1 cellular context compared by ENCODE assay signal in the genomic region with DNA sequence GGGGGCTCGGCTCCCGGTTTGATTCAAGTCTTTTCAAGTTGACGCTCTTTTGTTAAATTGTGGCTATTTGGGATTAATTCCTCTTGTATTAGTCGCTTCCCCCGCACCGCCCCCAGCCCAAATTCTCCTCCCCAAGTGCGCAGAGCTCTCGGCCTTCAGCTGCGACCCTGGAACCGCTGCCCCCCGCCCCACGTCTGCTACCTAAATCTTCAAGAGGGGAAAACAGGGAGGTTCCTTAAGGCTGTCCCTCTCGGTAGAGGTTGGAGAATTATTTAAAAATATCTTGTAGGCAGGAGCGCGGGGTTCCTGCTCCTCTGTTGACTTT.
TF ChIP-seq lines count a peak whose summit lies in the region.

No MANE protein-coding gene starts in this region.

TF ChIP-seq in GM23338, 12 proteins besides CTCF, POLR2A, EP300 and RAD21 (continued from another document):
- TF ChIP-seq, protein P1, sequence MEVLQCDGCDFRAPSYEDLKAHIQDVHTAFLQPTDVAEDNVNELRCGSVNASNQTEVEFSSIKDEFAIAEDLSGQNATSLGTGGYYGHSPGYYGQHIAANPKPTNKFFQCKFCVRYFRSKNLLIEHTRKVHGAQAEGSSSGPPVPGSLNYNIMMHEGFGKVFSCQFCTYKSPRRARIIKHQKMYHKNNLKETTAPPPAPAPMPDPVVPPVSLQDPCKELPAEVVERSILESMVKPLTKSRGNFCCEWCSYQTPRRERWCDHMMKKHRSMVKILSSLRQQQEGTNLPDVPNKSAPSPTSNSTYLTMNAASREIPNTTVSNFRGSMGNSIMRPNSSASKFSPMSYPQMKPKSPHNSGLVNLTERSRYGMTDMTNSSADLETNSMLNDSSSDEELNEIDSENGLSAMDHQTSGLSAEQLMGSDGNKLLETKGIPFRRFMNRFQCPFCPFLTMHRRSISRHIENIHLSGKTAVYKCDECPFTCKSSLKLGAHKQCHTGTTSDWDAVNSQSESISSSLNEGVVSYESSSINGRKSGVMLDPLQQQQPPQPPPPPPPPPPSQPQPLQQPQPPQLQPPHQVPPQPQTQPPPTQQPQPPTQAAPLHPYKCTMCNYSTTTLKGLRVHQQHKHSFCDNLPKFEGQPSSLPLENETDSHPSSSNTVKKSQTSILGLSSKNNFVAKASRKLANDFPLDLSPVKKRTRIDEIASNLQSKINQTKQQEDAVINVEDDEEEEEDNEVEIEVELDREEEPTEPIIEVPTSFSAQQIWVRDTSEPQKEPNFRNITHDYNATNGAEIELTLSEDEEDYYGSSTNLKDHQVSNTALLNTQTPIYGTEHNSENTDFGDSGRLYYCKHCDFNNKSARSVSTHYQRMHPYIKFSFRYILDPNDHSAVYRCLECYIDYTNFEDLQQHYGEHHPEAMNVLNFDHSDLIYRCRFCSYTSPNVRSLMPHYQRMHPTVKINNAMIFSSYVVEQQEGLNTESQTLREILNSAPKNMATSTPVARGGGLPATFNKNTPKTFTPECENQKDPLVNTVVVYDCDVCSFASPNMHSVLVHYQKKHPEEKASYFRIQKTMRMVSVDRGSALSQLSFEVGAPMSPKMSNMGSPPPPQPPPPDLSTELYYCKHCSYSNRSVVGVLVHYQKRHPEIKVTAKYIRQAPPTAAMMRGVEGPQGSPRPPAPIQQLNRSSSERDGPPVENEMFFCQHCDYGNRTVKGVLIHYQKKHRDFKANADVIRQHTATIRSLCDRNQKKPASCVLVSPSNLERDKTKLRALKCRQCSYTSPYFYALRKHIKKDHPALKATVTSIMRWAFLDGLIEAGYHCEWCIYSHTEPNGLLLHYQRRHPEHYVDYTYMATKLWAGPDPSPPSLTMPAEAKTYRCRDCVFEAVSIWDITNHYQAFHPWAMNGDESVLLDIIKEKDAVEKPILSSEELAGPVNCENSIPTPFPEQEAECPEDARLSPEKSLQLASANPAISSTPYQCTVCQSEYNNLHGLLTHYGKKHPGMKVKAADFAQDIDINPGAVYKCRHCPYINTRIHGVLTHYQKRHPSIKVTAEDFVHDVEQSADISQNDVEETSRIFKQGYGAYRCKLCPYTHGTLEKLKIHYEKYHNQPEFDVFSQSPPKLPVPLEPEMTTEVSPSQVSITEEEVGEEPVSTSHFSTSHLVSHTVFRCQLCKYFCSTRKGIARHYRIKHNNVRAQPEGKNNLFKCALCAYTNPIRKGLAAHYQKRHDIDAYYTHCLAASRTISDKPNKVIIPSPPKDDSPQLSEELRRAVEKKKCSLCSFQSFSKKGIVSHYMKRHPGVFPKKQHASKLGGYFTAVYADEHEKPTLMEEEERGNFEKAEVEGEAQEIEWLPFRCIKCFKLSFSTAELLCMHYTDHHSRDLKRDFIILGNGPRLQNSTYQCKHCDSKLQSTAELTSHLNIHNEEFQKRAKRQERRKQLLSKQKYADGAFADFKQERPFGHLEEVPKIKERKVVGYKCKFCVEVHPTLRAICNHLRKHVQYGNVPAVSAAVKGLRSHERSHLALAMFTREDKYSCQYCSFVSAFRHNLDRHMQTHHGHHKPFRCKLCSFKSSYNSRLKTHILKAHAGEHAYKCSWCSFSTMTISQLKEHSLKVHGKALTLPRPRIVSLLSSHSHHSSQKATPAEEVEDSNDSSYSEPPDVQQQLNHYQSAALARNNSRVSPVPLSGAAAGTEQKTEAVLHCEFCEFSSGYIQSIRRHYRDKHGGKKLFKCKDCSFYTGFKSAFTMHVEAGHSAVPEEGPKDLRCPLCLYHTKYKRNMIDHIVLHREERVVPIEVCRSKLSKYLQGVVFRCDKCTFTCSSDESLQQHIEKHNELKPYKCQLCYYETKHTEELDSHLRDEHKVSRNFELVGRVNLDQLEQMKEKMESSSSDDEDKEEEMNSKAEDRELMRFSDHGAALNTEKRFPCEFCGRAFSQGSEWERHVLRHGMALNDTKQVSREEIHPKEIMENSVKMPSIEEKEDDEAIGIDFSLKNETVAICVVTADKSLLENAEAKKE (CRISPR knock-in tag; IDR thresholded peaks at IDR 0.05): no peak
- TF ChIP-seq, protein P2, sequence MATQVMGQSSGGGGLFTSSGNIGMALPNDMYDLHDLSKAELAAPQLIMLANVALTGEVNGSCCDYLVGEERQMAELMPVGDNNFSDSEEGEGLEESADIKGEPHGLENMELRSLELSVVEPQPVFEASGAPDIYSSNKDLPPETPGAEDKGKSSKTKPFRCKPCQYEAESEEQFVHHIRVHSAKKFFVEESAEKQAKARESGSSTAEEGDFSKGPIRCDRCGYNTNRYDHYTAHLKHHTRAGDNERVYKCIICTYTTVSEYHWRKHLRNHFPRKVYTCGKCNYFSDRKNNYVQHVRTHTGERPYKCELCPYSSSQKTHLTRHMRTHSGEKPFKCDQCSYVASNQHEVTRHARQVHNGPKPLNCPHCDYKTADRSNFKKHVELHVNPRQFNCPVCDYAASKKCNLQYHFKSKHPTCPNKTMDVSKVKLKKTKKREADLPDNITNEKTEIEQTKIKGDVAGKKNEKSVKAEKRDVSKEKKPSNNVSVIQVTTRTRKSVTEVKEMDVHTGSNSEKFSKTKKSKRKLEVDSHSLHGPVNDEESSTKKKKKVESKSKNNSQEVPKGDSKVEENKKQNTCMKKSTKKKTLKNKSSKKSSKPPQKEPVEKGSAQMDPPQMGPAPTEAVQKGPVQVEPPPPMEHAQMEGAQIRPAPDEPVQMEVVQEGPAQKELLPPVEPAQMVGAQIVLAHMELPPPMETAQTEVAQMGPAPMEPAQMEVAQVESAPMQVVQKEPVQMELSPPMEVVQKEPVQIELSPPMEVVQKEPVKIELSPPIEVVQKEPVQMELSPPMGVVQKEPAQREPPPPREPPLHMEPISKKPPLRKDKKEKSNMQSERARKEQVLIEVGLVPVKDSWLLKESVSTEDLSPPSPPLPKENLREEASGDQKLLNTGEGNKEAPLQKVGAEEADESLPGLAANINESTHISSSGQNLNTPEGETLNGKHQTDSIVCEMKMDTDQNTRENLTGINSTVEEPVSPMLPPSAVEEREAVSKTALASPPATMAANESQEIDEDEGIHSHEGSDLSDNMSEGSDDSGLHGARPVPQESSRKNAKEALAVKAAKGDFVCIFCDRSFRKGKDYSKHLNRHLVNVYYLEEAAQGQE (IDR thresholded peaks at IDR 0.05; ENCODE audit: unreplicated experiment): no peak
- TF ChIP-seq, protein P3, sequence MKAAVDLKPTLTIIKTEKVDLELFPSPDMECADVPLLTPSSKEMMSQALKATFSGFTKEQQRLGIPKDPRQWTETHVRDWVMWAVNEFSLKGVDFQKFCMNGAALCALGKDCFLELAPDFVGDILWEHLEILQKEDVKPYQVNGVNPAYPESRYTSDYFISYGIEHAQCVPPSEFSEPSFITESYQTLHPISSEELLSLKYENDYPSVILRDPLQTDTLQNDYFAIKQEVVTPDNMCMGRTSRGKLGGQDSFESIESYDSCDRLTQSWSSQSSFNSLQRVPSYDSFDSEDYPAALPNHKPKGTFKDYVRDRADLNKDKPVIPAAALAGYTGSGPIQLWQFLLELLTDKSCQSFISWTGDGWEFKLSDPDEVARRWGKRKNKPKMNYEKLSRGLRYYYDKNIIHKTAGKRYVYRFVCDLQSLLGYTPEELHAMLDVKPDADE (IDR thresholded peaks at IDR 0.05): no peak
- TF ChIP-seq JUNB (IDR thresholded peaks at IDR 0.05; ENCODE audit: unreplicated experiment) (no peak), ZNF114 (CRISPR knock-in tag; IDR thresholded peaks at IDR 0.05) (no peak), EZH2phosphoT487 (IDR thresholded peaks at IDR 0.05; ENCODE audit: unreplicated experiment) (no peak)
